In the genomic region with DNA sequence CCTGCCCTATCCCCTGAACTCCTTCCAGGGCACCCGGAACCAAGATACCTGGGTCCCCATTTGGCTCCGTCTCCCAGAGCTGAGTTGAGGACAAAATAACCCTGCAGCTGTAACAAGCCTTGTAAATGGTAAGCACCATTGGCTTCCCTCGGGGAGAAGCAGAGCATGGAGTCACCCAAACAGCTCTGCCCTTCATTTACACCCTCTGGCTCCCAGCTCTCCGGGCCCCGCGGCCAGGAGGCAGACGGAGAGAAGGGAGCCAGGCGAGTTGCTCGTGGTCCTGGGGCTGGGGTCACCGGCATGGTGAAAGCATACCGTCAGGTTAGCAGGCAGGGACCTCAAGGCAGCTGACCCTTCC, we compare ENCODE assay signal across 8 cellular contexts. TPM values are rescaled to one million over a fixed set of nuclear protein-coding genes. Genes with fewer than 3 reads are reported as not detected.
A peak's percentile ranks its signal among the peaks of the same experiment; 100 is the strongest.
DNase-seq lines count a peak whose midpoint lies in the region; ATAC-seq and TF ChIP-seq lines count a peak whose summit lies in the region.

No MANE protein-coding gene starts in this region.

- H2AFZ ChIP-seq in Loucy (ENCODE audit: low read length): peak overlapping the region; percentile 77; the same call in 1 of the 2 replicates

- peaks cover 52% of the 10 kb centered on the region for H3K4me1 ChIP-seq in Loucy (ENCODE audit: insufficient read depth, low read length, poor library complexity, severe bottlenecking)

- no peak overlapping the region for H3K27ac Mint-ChIP-seq in neural crest cell (ENCODE audit: unreplicated experiment)

- no peaks in the 10 kb centered on the region for H3K9me3 Mint-ChIP-seq in neural crest cell

- peaks cover 8% of the 10 kb centered on the region; the same call in 1 of the 2 replicates for H3K79me2 ChIP-seq in Loucy (ENCODE audit: insufficient read depth, low read length)

- TF ChIP-seq CTCF in Loucy (conservative IDR thresholded peaks at IDR 0.05; ENCODE audit: low read length): no peak
- TF ChIP-seq CTCF in neural crest cell (conservative IDR thresholded peaks at IDR 0.05): no peak

- H3K4me3 ChIP-seq in Loucy (ENCODE audit: low read length, poor library complexity, severe bottlenecking): peak overlapping the region; percentile 72

- H3K36me3 Mint-ChIP-seq in neural crest cell (ENCODE audit: low read depth): no peaks in the 10 kb centered on the region

- no peaks in the 10 kb centered on the region for H3K9me2 ChIP-seq in Loucy (replicated peaks; ENCODE audit: low read depth, low read length)

- in situ Hi-C loops in ACHN (cut with HindIII; ENCODE audit: low pct_ligation_motif_present, low pct_unique_long_range_greater_than_20kb, low sequenced_read_pairs): no loop called here

- H3K4me3 Mint-ChIP-seq in neural crest cell: peak overlapping the region; percentile 91

- peak overlapping the region; percentile 63 for H3K9ac ChIP-seq in Loucy (ENCODE audit: low read depth, low read length, poor library complexity, severe bottlenecking)

- no peaks in the 10 kb centered on the region for H3K27me3 ChIP-seq in Loucy (ENCODE audit: insufficient read depth, low read length, poor library complexity, severe bottlenecking)

- no peaks in the 10 kb centered on the region for H3K9me3 ChIP-seq in Loucy (ENCODE audit: insufficient read depth, low read depth, low read length)

- H3K4me2 ChIP-seq in Loucy (ENCODE audit: low read depth, low read length, poor library complexity, severe bottlenecking): peak overlapping the region; percentile 75

- DNase-seq in CD1c-positive myeloid dendritic cell (ENCODE audit: extremely low spot score) (peak; percentile 1), ecto neural progenitor cell (ENCODE audit: low spot score) (peak; percentile 59), neural crest cell (ENCODE audit: low read depth, low spot score) (no peak), ACHN (no peak)

- peaks cover 9% of the 10 kb centered on the region for H3K4me1 Mint-ChIP-seq in neural crest cell

- H3K27me3 Mint-ChIP-seq in neural crest cell (ENCODE audit: low read depth): peaks cover 39% of the 10 kb centered on the region

- H3K36me3 ChIP-seq in Loucy (ENCODE audit: insufficient read depth, low read length): no peaks in the 10 kb centered on the region

- no peaks in the 10 kb centered on the region for H3F3A ChIP-seq in Loucy (ENCODE audit: low read depth)

- no peaks in the 10 kb centered on the region for H4K20me1 ChIP-seq in Loucy (ENCODE audit: insufficient read depth, low read length, poor library complexity, severe bottlenecking)

- ATAC-seq in HG03460 (IDR thresholded peaks at IDR 0.05; ENCODE audit: unreplicated experiment) (no peak), HG03378 (IDR thresholded peaks at IDR 0.05; ENCODE audit: unreplicated experiment) (no peak), HG03457 (IDR thresholded peaks at IDR 0.05; ENCODE audit: unreplicated experiment) (no peak)

RNA-seq across cellular contexts. Expression of gene TFEB, which starts 2.1 kb away (rescaled TPM):
- 1.1 and 1.3 TPM in 2 replicates for total RNA-seq in neural crest cell

RNA-seq across cellular contexts. Expression of gene PGC, which starts 13.9 kb away (rescaled TPM):
- not detected in 2 replicates for total RNA-seq in neural crest cell

RNA-seq across cellular contexts. Expression of gene FRS3, which starts 46.4 kb away (rescaled TPM):
- 6.8 and 7.1 TPM in 2 replicates for total RNA-seq in neural crest cell

RNA-seq across cellular contexts. Expression of gene PRICKLE4, which starts 47.3 kb away (rescaled TPM):
- total RNA-seq in neural crest cell: 2.9 and 4.1 TPM in 2 replicates

RNA-seq across cellular contexts. Expression of gene TOMM6, which starts 54.2 kb away (rescaled TPM):
- total RNA-seq in neural crest cell: 248 and 249 TPM in 2 replicates

Comparison
In these comparisons a context has a peak if more than half of its experiments do, and no peak if none do; other contexts are left out.
1. DNase-seq: peak in CD1c-positive myeloid dendritic cell (single experiment) and ecto neural progenitor cell (single experiment); none in neural crest cell (single experiment) and ACHN (single experiment).